In genomic region chr10:16779375-16779774, GRCh38 we compare ENCODE assay signal across 9 cellular contexts. TPM values are rescaled to one million over a fixed set of nuclear protein-coding genes. Genes with fewer than 3 reads are reported as not detected.
DNase-seq lines count a peak whose midpoint lies in the region; ATAC-seq and TF ChIP-seq lines count a peak whose summit lies in the region.
"Had no signal": no experiment of that assay in that cellular context is flagged by ENCODE, and none has a peak within 500 bp of the region (broad histone marks: within the 10 kb centered on the region; RNA-seq: fewer than 3 reads in every experiment).

No MANE protein-coding gene starts in this region.

- 66 to 80% (median 68%) methylated on average over 4 of the region's 4 CpGs for WGBS in psoas muscle, 3 donors

- no peak for TF ChIP-seq CTCF in osteocyte (IDR thresholded peaks at IDR 0.05)
- no peak for TF ChIP-seq CTCF in psoas muscle (IDR thresholded peaks at IDR 0.05)

- intact Hi-C loops in psoas muscle (cut with DNase I) = loop anchor here (5.0 to 10.0 kb wide), 2 partner anchors 662 to 875 kb away; no protein-coding TSS in a partner anchor

- no peak overlapping the region for H3K4me3 ChIP-seq in Jurkat, Clone E6-1 (ENCODE audit: low read length)
- no peak overlapping the region for H3K4me3 ChIP-seq in psoas muscle
- H3K4me3 ChIP-seq: A549 had no signal

- no peaks in the 10 kb centered on the region for H3K9me3 ChIP-seq in psoas muscle
- H3K9me3 ChIP-seq: A549 had no signal

- no peaks in the 10 kb centered on the region for H3K27me3 Mint-ChIP-seq in osteocyte (ENCODE audit: unreplicated experiment)

- no peaks in the 10 kb centered on the region for H3K27me3 ChIP-seq in psoas muscle (ENCODE audit: insufficient read depth in 3 of 3, low read length in 2 of 3)

- peaks cover 5% of the 10 kb centered on the region for H3K36me3 Mint-ChIP-seq in osteocyte (ENCODE audit: unreplicated experiment)

- H3K4me1 Mint-ChIP-seq in osteocyte (ENCODE audit: unreplicated experiment) = peaks cover 8% of the 10 kb centered on the region

- H3K27ac Mint-ChIP-seq in osteocyte (ENCODE audit: unreplicated experiment) = no peak overlapping the region

- peak; percentile 99 for ATAC-seq in stimulated activated naive CD8-positive, alpha-beta T cell treated with anti-CD3 and anti-CD28 coated beads, Interleukin-15, Interleukin-2, amounts not matched to agents 100 U/mL and 50 U/mL, for 24 hours
- ATAC-seq in psoas muscle = no peak

- H3K27ac ChIP-seq in psoas muscle = no peak overlapping the region
- H3K27ac ChIP-seq: A549 had no signal

- H3K4me3 Mint-ChIP-seq in osteocyte (ENCODE audit: unreplicated experiment) = no peak overlapping the region

- H3K9me3 Mint-ChIP-seq in osteocyte (ENCODE audit: unreplicated experiment) = no peaks in the 10 kb centered on the region

- H3K36me3 ChIP-seq in psoas muscle (ENCODE audit: insufficient read depth in 1 of 2, low read depth in 1 of 2) = peaks cover 0 to 21% of the 10 kb centered on the region in 2 donors

- peaks cover 30% of the 10 kb centered on the region for H3K4me1 ChIP-seq in psoas muscle
- H3K4me1 ChIP-seq: A549 had no signal

- DNase-seq in activated T-cell treated with anti-CD3 and anti-CD28 coated beads for 1 hour (ENCODE audit: low read depth) (peak; percentile 13), DMS53 (lab: John Stamatoyannopoulos, UW) (no peak), osteocyte (ENCODE audit: extremely low spot score, unreplicated experiment) (no peak), psoas muscle (no peak)
- DNase-seq in activated T-cell treated with anti-CD3 and anti-CD28 coated beads, Interleukin-2, amount 50 U/mL, for 1 hour = no peak
- peak; percentile 17 for DNase-seq in Jurkat, Clone E6-1 (ENCODE audit: low read depth, low spot score)
- peak; percentile 61 for DNase-seq in activated naive CD8-positive, alpha-beta T cell treated with anti-CD3 and anti-CD28 coated beads, Interleukin-2, amount 50 U/mL, for 16 hours (ENCODE audit: low read depth, low spot score)
- peak; percentile 68 for DNase-seq in stimulated activated naive CD8-positive, alpha-beta T cell treated with anti-CD3 and anti-CD28 coated beads, Interleukin-15, Interleukin-2, amounts not matched to agents 100 U/mL and 50 U/mL, for 24 hours

RNA-seq across cellular contexts. Expression of gene RSU1, which starts 37.8 kb away (rescaled TPM):
- 103 TPM for polyA plus RNA-seq in Jurkat, Clone E6-1 (2012; ENCODE audit: insufficient read depth, insufficient read length)
- total RNA-seq in osteocyte = 92.0 and 99.0 TPM in 2 replicates
- total RNA-seq in psoas muscle = 10 to 100 TPM; 19.7 to 41.6 (median 25.8) TPM
- 10 to 100 TPM; 23.8 to 43.2 (median 29.0) TPM for polyA plus RNA-seq in psoas muscle

Comparison
In these comparisons a context has a peak if more than half of its experiments do, and no peak if none do; other contexts are left out.
1. DNase-seq: peak in activated T-cell treated with anti-CD3 and anti-CD28 coated beads for 1 hour (single experiment), Jurkat, Clone E6-1 (single experiment), activated naive CD8-positive, alpha-beta T cell treated with anti-CD3 and anti-CD28 coated beads, Interleukin-2, amount 50 U/mL, for 16 hours (single experiment) and stimulated activated naive CD8-positive, alpha-beta T cell treated with anti-CD3 and anti-CD28 coated beads, Interleukin-15, Interleukin-2, amounts not matched to agents 100 U/mL and 50 U/mL, for 24 hours (single experiment); none in activated T-cell treated with anti-CD3 and anti-CD28 coated beads, Interleukin-2, amount 50 U/mL, for 1 hour (single experiment), DMS53 (single experiment), osteocyte (single experiment) and psoas muscle (0 of 2).